Comparison of ENCODE assay signal across 7 cellular contexts in the genomic region with DNA sequence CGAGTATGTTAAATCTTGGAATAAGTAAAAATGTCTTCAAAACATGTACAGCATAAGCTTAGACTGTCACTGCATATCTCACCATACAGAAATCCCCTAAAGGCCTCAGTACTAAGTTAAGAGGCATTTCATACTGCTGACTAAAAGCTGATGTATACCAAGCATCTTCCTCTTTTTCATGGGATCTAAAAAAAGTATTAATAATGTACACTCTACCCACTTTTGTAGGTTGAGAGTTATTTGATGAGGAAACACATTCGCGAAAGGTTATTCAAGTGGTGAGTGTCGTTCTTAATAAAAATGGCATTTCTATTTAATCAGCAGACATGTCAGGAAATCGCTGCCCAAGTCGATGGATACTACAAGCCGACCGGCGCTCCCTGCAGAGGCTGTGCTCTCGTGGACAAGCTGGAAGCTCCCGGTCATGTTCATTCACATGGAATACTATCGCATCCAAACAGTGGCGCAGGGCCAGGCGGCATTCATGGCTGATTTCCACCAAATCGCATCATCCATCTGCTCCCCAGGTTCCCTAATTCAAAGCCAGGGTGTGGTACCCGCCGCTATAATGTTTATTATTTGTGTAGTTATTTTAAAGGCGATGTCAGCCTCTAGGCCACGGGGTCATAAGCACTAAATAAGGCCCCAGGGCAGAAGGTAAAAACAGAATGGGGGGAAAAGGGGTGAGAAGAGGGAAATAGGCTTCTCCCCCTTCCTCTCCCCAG. TPM values are rescaled to one million over a fixed set of nuclear protein-coding genes. Genes with fewer than 3 reads are reported as not detected.
DNase-seq lines count a peak whose midpoint lies in the region; ATAC-seq and TF ChIP-seq lines count a peak whose summit lies in the region.

No MANE protein-coding gene starts in this region.

- H4K20me1 ChIP-seq in GM23338 (replicated peaks; ENCODE audit: insufficient read depth): peaks cover 8% of the 10 kb centered on the region

- DNase-seq in GM04504 (ENCODE audit: low read depth) (peak; percentile 64), GM23338 (ENCODE audit: low spot score) (peak; percentile 62), MG63 (peak; percentile 82), T1000 (lab: John Stamatoyannopoulos, UW) (peak; percentile 29), dedifferentiated amniotic fluid mesenchymal stem cell (ENCODE audit: extremely low spot score) (peak; percentile 67), kidney tubule cell (ENCODE audit: low spot score) (peak; percentile 69)
- peak; percentile 45 for DNase-seq in stimulated activated CD8-positive, alpha-beta memory T cell treated with anti-CD3 and anti-CD28 coated beads, Interleukin-4, amount 100 ng/mL, for 48 hours

- peaks cover 17% of the 10 kb centered on the region for H3K4me1 Mint-ChIP-seq in GM23338

- peaks cover 22% of the 10 kb centered on the region for H3K4me1 ChIP-seq in GM23338 (ENCODE audit: insufficient read depth)

- no peak overlapping the region for H3K27ac Mint-ChIP-seq in GM23338

- H3K27ac ChIP-seq in GM23338 (ENCODE audit: low read depth): no peak overlapping the region

- no peaks in the 10 kb centered on the region for H3K9me3 ChIP-seq in MG63

- H3K9me3 Mint-ChIP-seq in GM23338: no peaks in the 10 kb centered on the region; the same call in 1 of the 3 replicates

- peak overlapping the region; percentile 84 for H3K4me3 Mint-ChIP-seq in GM23338

- peak; percentile 23 for ATAC-seq in GM23338

- H3F3A ChIP-seq in GM23338 (replicated peaks; ENCODE audit: low read depth): peaks cover 5% of the 10 kb centered on the region

- no peak for TF ChIP-seq CTCF in GM23338 (conservative IDR thresholded peaks at IDR 0.05; ENCODE audit: low read depth in 2 of 2)

- H3K36me3 ChIP-seq in GM23338 (ENCODE audit: insufficient read depth) (no peaks in the 10 kb centered on the region), MG63 (peaks cover 41% of the 10 kb centered on the region)

- H3K4me3 ChIP-seq in GM23338 (peak overlapping the region; percentile 89), MG63 (peak overlapping the region; percentile 98)

- H3K36me3 Mint-ChIP-seq in GM23338 (ENCODE audit: low read depth): peaks cover 16% of the 10 kb centered on the region

- H3K27me3 ChIP-seq in GM23338 (ENCODE audit: insufficient read depth) (no peaks in the 10 kb centered on the region), MG63 (no peaks in the 10 kb centered on the region)

- peaks cover 49% of the 10 kb centered on the region for H3K79me2 ChIP-seq in GM23338 (replicated peaks; ENCODE audit: insufficient read depth)

- H3K27me3 Mint-ChIP-seq in GM23338 (ENCODE audit: insufficient read depth, low read depth, poor library complexity): peaks cover 4% of the 10 kb centered on the region

- peak overlapping the region; percentile 89 for H2AFZ ChIP-seq in GM23338

- no peaks in the 10 kb centered on the region for H3K9me2 ChIP-seq in GM23338 (ENCODE audit: insufficient read depth)

- H3K4me2 ChIP-seq in GM23338: peak overlapping the region; percentile 95

TF ChIP-seq in GM23338, 12 proteins besides CTCF, POLR2A, EP300 and RAD21:
- TF ChIP-seq EZH2phosphoT487 (IDR thresholded peaks at IDR 0.05; ENCODE audit: unreplicated experiment) (no peak), ZNF114 (CRISPR knock-in tag; IDR thresholded peaks at IDR 0.05) (no peak), EZH2 (IDR thresholded peaks at IDR 0.05; ENCODE audit: low read depth, unreplicated experiment) (no peak), POLR2AphosphoS5 (IDR thresholded peaks at IDR 0.05; ENCODE audit: low read depth) (no peak)
- TF ChIP-seq, protein P1, sequence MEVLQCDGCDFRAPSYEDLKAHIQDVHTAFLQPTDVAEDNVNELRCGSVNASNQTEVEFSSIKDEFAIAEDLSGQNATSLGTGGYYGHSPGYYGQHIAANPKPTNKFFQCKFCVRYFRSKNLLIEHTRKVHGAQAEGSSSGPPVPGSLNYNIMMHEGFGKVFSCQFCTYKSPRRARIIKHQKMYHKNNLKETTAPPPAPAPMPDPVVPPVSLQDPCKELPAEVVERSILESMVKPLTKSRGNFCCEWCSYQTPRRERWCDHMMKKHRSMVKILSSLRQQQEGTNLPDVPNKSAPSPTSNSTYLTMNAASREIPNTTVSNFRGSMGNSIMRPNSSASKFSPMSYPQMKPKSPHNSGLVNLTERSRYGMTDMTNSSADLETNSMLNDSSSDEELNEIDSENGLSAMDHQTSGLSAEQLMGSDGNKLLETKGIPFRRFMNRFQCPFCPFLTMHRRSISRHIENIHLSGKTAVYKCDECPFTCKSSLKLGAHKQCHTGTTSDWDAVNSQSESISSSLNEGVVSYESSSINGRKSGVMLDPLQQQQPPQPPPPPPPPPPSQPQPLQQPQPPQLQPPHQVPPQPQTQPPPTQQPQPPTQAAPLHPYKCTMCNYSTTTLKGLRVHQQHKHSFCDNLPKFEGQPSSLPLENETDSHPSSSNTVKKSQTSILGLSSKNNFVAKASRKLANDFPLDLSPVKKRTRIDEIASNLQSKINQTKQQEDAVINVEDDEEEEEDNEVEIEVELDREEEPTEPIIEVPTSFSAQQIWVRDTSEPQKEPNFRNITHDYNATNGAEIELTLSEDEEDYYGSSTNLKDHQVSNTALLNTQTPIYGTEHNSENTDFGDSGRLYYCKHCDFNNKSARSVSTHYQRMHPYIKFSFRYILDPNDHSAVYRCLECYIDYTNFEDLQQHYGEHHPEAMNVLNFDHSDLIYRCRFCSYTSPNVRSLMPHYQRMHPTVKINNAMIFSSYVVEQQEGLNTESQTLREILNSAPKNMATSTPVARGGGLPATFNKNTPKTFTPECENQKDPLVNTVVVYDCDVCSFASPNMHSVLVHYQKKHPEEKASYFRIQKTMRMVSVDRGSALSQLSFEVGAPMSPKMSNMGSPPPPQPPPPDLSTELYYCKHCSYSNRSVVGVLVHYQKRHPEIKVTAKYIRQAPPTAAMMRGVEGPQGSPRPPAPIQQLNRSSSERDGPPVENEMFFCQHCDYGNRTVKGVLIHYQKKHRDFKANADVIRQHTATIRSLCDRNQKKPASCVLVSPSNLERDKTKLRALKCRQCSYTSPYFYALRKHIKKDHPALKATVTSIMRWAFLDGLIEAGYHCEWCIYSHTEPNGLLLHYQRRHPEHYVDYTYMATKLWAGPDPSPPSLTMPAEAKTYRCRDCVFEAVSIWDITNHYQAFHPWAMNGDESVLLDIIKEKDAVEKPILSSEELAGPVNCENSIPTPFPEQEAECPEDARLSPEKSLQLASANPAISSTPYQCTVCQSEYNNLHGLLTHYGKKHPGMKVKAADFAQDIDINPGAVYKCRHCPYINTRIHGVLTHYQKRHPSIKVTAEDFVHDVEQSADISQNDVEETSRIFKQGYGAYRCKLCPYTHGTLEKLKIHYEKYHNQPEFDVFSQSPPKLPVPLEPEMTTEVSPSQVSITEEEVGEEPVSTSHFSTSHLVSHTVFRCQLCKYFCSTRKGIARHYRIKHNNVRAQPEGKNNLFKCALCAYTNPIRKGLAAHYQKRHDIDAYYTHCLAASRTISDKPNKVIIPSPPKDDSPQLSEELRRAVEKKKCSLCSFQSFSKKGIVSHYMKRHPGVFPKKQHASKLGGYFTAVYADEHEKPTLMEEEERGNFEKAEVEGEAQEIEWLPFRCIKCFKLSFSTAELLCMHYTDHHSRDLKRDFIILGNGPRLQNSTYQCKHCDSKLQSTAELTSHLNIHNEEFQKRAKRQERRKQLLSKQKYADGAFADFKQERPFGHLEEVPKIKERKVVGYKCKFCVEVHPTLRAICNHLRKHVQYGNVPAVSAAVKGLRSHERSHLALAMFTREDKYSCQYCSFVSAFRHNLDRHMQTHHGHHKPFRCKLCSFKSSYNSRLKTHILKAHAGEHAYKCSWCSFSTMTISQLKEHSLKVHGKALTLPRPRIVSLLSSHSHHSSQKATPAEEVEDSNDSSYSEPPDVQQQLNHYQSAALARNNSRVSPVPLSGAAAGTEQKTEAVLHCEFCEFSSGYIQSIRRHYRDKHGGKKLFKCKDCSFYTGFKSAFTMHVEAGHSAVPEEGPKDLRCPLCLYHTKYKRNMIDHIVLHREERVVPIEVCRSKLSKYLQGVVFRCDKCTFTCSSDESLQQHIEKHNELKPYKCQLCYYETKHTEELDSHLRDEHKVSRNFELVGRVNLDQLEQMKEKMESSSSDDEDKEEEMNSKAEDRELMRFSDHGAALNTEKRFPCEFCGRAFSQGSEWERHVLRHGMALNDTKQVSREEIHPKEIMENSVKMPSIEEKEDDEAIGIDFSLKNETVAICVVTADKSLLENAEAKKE (CRISPR knock-in tag; IDR thresholded peaks at IDR 0.05): no peak
- TF ChIP-seq, protein P2, sequence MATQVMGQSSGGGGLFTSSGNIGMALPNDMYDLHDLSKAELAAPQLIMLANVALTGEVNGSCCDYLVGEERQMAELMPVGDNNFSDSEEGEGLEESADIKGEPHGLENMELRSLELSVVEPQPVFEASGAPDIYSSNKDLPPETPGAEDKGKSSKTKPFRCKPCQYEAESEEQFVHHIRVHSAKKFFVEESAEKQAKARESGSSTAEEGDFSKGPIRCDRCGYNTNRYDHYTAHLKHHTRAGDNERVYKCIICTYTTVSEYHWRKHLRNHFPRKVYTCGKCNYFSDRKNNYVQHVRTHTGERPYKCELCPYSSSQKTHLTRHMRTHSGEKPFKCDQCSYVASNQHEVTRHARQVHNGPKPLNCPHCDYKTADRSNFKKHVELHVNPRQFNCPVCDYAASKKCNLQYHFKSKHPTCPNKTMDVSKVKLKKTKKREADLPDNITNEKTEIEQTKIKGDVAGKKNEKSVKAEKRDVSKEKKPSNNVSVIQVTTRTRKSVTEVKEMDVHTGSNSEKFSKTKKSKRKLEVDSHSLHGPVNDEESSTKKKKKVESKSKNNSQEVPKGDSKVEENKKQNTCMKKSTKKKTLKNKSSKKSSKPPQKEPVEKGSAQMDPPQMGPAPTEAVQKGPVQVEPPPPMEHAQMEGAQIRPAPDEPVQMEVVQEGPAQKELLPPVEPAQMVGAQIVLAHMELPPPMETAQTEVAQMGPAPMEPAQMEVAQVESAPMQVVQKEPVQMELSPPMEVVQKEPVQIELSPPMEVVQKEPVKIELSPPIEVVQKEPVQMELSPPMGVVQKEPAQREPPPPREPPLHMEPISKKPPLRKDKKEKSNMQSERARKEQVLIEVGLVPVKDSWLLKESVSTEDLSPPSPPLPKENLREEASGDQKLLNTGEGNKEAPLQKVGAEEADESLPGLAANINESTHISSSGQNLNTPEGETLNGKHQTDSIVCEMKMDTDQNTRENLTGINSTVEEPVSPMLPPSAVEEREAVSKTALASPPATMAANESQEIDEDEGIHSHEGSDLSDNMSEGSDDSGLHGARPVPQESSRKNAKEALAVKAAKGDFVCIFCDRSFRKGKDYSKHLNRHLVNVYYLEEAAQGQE (IDR thresholded peaks at IDR 0.05; ENCODE audit: unreplicated experiment): no peak

RNA-seq across cellular contexts. Expression of a gene that starts 0.7 kb away (rescaled TPM):
- 12.5 and 14.8 TPM in 2 replicates for total RNA-seq in GM23338 (2014; rRNA removed; shearing (Covaris generic))
- polyA plus RNA-seq in GM23338 (2016; fragmentation: Nextera tagmentation; extraction: Ambion mirVana): 6.4 and 8.0 TPM in 2 replicates
- 11.3 and 30.2 TPM in 2 replicates for total RNA-seq in MG63 (2014; rRNA removed; shearing (Covaris generic); ENCODE audit: low replicate concordance)

RNA-seq across cellular contexts. Expression of a gene that starts 0.8 kb away (rescaled TPM):
- 155 and 168 TPM in 2 replicates for total RNA-seq in GM23338 (2014; rRNA removed; shearing (Covaris generic))
- polyA plus RNA-seq in GM23338 (2016; fragmentation: Nextera tagmentation; extraction: Ambion mirVana): 49.5 and 56.4 TPM in 2 replicates
- total RNA-seq in MG63 (2014; rRNA removed; shearing (Covaris generic); ENCODE audit: low replicate concordance): 47.8 and 64.6 TPM in 2 replicates

Comparison
In these comparisons a context has a peak if more than half of its experiments do, and no peak if none do; other contexts are left out.
1. DNase-seq: peak in every context shown above with its lines; median percentile 82 in MG63; 69 in kidney tubule cell; 67 in dedifferentiated amniotic fluid mesenchymal stem cell; 64 in GM04504; 62 in GM23338; 45 in stimulated activated CD8-positive, alpha-beta memory T cell treated with anti-CD3 and anti-CD28 coated beads, Interleukin-4, amount 100 ng/mL, for 48 hours; 29 in T1000.